Comparison of ENCODE assay signal across 23 cellular contexts in genomic region chr6:142335415-142335814, GRCh38. TPM values are rescaled to one million over a fixed set of nuclear protein-coding genes. Genes with fewer than 3 reads are reported as not detected.
DNase-seq lines count a peak whose midpoint lies in the region; ATAC-seq, FAIRE-seq and TF ChIP-seq lines count a peak whose summit lies in the region.
"Had no signal": no experiment of that assay in that cellular context is flagged by ENCODE, and none has a peak within 500 bp of the region (broad histone marks: within the 10 kb centered on the region; RNA-seq: fewer than 3 reads in every experiment).

No MANE protein-coding gene starts in this region.

- no peaks in the 10 kb centered on the region for H3K27me3 ChIP-seq in Panc1 (ENCODE audit: control insufficient read depth, insufficient read depth, low read length)
- no peaks in the 10 kb centered on the region for H3K27me3 ChIP-seq in right lobe of liver
- no peaks in the 10 kb centered on the region for H3K27me3 ChIP-seq in uterus

- DNase-seq in A549 (ENCODE audit: low read depth in 1 of 2, low spot score in 1 of 2) (no peak), Panc1 (ENCODE audit: low read depth, low spot score) (no peak), left lobe of liver (ENCODE audit: low spot score) (peak; percentile 50), right lobe of liver (peak in 1 of 3 donors; percentile 57), uterus (no peak), amygdala (lab: John Stamatoyannopoulos, UW) (no peak)
- DNase-seq in activated CD4-positive, alpha-beta T cell treated with anti-CD3 and anti-CD28 coated beads, Interleukin-2, amount 10 ng/mL, durations not matched to agents 7 days and 5 days, result no peak
- DNase-seq: 8988T; C1 segment of cervical spinal cord; Calu3; CD4-positive, alpha-beta memory T cell; COR-L47; DMS53; DMS79 treated with DMSO at 0.1 percent for 48 hours; GF-D8; GM23248; H9; HFFc6 had no signal

- no peaks in the 10 kb centered on the region for H3K36me3 Mint-ChIP-seq in activated CD4-positive, alpha-beta T cell treated with anti-CD3 and anti-CD28 coated beads, Interleukin-2, amount 10 ng/mL, durations not matched to agents 7 days and 5 days (ENCODE audit: low read depth)
- H3K36me3 Mint-ChIP-seq: CD4-positive, alpha-beta memory T cell had no signal

- POLR2A ChIA-PET in A549 (lab: Yijun Ruan, JAX), result no interaction called here
- POLR2A ChIA-PET in Panc1 (lab: Charles Lee), result no interaction called here
- POLR2A ChIA-PET in activated CD4-positive, alpha-beta T cell treated with anti-CD3 and anti-CD28 coated beads, Interleukin-2, amount 10 ng/mL, durations not matched to agents 7 days and 5 days (lab: Charles Lee), result no interaction called here

- H3K27ac Mint-ChIP-seq in activated CD4-positive, alpha-beta T cell treated with anti-CD3 and anti-CD28 coated beads, Interleukin-2, amount 10 ng/mL, durations not matched to agents 7 days and 5 days, result no peak overlapping the region
- H3K27ac Mint-ChIP-seq: CD4-positive, alpha-beta memory T cell; H9; HFFc6 had no signal

- in situ Hi-C loops in Panc1 (cut with HindIII; ENCODE audit: low pct_unique_long_range_greater_than_20kb, low sequenced_read_pairs), result no loop called here

- no peak overlapping the region for H3K4me3 Mint-ChIP-seq in activated CD4-positive, alpha-beta T cell treated with anti-CD3 and anti-CD28 coated beads, Interleukin-2, amount 10 ng/mL, durations not matched to agents 7 days and 5 days
- H3K4me3 Mint-ChIP-seq: CD4-positive, alpha-beta memory T cell; H9; HFFc6 had no signal

- H3K4me1 ChIP-seq in A549 (peaks cover 83% of the 10 kb centered on the region), Panc1 (ENCODE audit: control insufficient read depth, insufficient read depth, low read length) (peaks cover 94% of the 10 kb centered on the region), right lobe of liver (peaks cover 0 to 67% (median 22%) of the 10 kb centered on the region in 4 donors), uterus (no peaks in the 10 kb centered on the region)

- no peak for TF ChIP-seq POLR2A in A549 (IDR thresholded peaks at IDR 0.05; ENCODE audit: low read length)
- TF ChIP-seq POLR2A in right lobe of liver (IDR thresholded peaks at IDR 0.05), result no peak
- no peak for TF ChIP-seq POLR2A in uterus (IDR thresholded peaks at IDR 0.05)

- H3K27ac ChIP-seq in A549, result peak overlapping the region; percentile 55 to 82
- H3K27ac ChIP-seq in Panc1 (ENCODE audit: low read length), result peak overlapping the region; percentile 99
- peak overlapping the region in 2 of 3 donors; percentile 76 to 78 for H3K27ac ChIP-seq in right lobe of liver
- no peak overlapping the region for H3K27ac ChIP-seq in uterus
- H3K27ac ChIP-seq: GM23248 had no signal

- no TSS peak for BruUV-seq in Panc1 (replicated peaks; lab: Mats Ljungman, UMichigan)

- peaks cover 5% of the 10 kb centered on the region for H3K27me3 Mint-ChIP-seq in activated CD4-positive, alpha-beta T cell treated with anti-CD3 and anti-CD28 coated beads, Interleukin-2, amount 10 ng/mL, durations not matched to agents 7 days and 5 days

- no peak overlapping the region for H3K4me3 ChIP-seq in A549
- peak overlapping the region in 1 of 2 experiments; percentile 21; a peak in 2 of 4 replicates for H3K4me3 ChIP-seq in Panc1 (ENCODE audit: low read depth in 2 of 2, low read length in 2 of 2)
- H3K4me3 ChIP-seq in right lobe of liver, result peak overlapping the region in 1 of 3 donors; percentile 9
- H3K4me3 ChIP-seq in uterus, result no peak overlapping the region
- H3K4me3 ChIP-seq: GM23248 had no signal

- TF ChIP-seq RAD21 in A549 (conservative IDR thresholded peaks at IDR 0.05 in 1 of 2, IDR thresholded peaks at IDR 0.05 in 1 of 2), result no peak

- H3K9me3 ChIP-seq in A549 (no peaks in the 10 kb centered on the region), Panc1 (ENCODE audit: control insufficient read depth, insufficient read depth, low read depth, low read length) (no peaks in the 10 kb centered on the region), right lobe of liver (no peaks in the 10 kb centered on the region), uterus (no peaks in the 10 kb centered on the region)

- TF ChIP-seq EP300 in A549 (IDR thresholded peaks at IDR 0.05), result no peak

- ATAC-seq in A549 (peak in 1 of 2 experiments; percentile 48; a peak in 2 of 6 replicates), Panc1 (0 out of 2 replicates have a peak, but pooled peaks have one; percentile 14), left lobe of liver (peak; percentile 64), right lobe of liver (peak; percentile 70 to 82 (median 75)), HG03520 (IDR thresholded peaks at IDR 0.05; ENCODE audit: unreplicated experiment) (no peak)
- ATAC-seq: HCT116 had no signal

- H3K4me1 Mint-ChIP-seq in activated CD4-positive, alpha-beta T cell treated with anti-CD3 and anti-CD28 coated beads, Interleukin-2, amount 10 ng/mL, durations not matched to agents 7 days and 5 days, result peaks cover 14% of the 10 kb centered on the region

- WGBS in A549 (ENCODE audit: missing lambda C conversion rate), result 11% methylated on average over 2 of the region's 2 CpGs
- WGBS in right lobe of liver (ENCODE audit: insufficient coverage, low coverage, low lambda C conversion rate, missing lambda C conversion rate), result 23% methylated on average over 2 of the region's 2 CpGs

- peaks cover 2% of the 10 kb centered on the region; the same call in 1 of the 2 replicates for H3K36me3 ChIP-seq in Panc1 (ENCODE audit: control insufficient read depth, insufficient read depth, low read length)
- no peaks in the 10 kb centered on the region for H3K36me3 ChIP-seq in right lobe of liver
- H3K36me3 ChIP-seq in uterus, result no peaks in the 10 kb centered on the region

- peak overlapping the region; percentile 70 for H3K4me2 ChIP-seq in A549

- H3K9me3 Mint-ChIP-seq in activated CD4-positive, alpha-beta T cell treated with anti-CD3 and anti-CD28 coated beads, Interleukin-2, amount 10 ng/mL, durations not matched to agents 7 days and 5 days, result no peaks in the 10 kb centered on the region
- H3K9me3 Mint-ChIP-seq: CD4-positive, alpha-beta memory T cell; H9; HFFc6 had no signal

- CTCF ChIA-PET in A549 (lab: Yijun Ruan, JAX) (no interaction called here), Panc1 (lab: Charles Lee) (interaction anchor here (0.6 kb wide), 1 partner anchor 21 kb away, joined by 5 read pairs; no protein-coding TSS in a partner anchor)
- CTCF ChIA-PET in activated CD4-positive, alpha-beta T cell treated with anti-CD3 and anti-CD28 coated beads, Interleukin-2, amount 10 ng/mL, durations not matched to agents 7 days and 5 days (lab: Charles Lee), result no interaction called here

- intact Hi-C loops in Panc1 (cut with micrococcal nuclease; ENCODE audit: unreplicated experiment) (no loop called here), right lobe of liver (cut with DNase I) (no loop called here), uterus (cut with DNase I; ENCODE audit: low total_unique reads) (no loop called here)

- TF ChIP-seq CTCF in A549 (IDR thresholded peaks at IDR 0.05), result no peak
- TF ChIP-seq CTCF in Panc1 (IDR thresholded peaks at IDR 0.05), result no peak
- no peak for TF ChIP-seq CTCF in right lobe of liver (IDR thresholded peaks at IDR 0.05)
- TF ChIP-seq CTCF in uterus (IDR thresholded peaks at IDR 0.05), result no peak

- no peak for FAIRE-seq in A549 (lab: Jason Lieb, UNC)
- FAIRE-seq: GM12891, GM18507, H1 had no signal

TF ChIP-seq in A549, 52 proteins besides CTCF, POLR2A, EP300 and RAD21:
- TF ChIP-seq EHMT2 (IDR thresholded peaks at IDR 0.05; ENCODE audit: low read depth), result no peak
- TF ChIP-seq CEBPB (IDR thresholded peaks at IDR 0.05), result peak in 1 of 2 experiments; percentile 63; a peak in 2 of 4 replicates
- TF ChIP-seq CBX8 (IDR thresholded peaks at IDR 0.05), result no peak
- no peak for TF ChIP-seq HEYL (CRISPR knock-in tag; IDR thresholded peaks at IDR 0.05)
- no peak for TF ChIP-seq NR3C1 (IDR thresholded peaks at IDR 0.05)
- TF ChIP-seq RNF2 (IDR thresholded peaks at IDR 0.05; ENCODE audit: borderline replicate concordance, low read depth), result no peak
- no peak for TF ChIP-seq KDM1A (IDR thresholded peaks at IDR 0.05; ENCODE audit: low read depth)

RNA-seq across cellular contexts. Expression of gene ADGRG6, which starts 33.6 kb away (rescaled TPM):
- polyA plus RNA-seq in A549 (2011; rRNA removed) (176 and 181 TPM in 2 replicates), A549 (2017; fragmentation: RNase III; extraction: RNeasy Plus Mini Kit Qiagen cat#74134 plus additional on column Dnase treatment) (53.9 to 61.1 TPM (median 55.4 TPM) in 3 replicates)
- polyA plus RNA-seq in A549 (2012; cell fraction: cytosol; rRNA removed), result 34.3 and 35.0 TPM in 2 replicates
- polyA plus RNA-seq in A549 (2012; cell fraction: nucleus; rRNA removed), result 42.9 and 53.7 TPM in 2 replicates
- polyA minus RNA-seq in A549 (2011; rRNA and poly(A)+ RNA removed), result 202 and 259 TPM in 2 replicates
- total RNA-seq in Panc1 (2021; ENCODE audit: unreplicated experiment) (259 TPM), left lobe of liver (84.4 TPM), right lobe of liver (100 to 1,000 TPM in 3 of 6 experiments, 10 to 100 TPM in 3; 49.6 to 114 (median 94.6) TPM), uterus (10 to 100 TPM in 2 of 4 donors, 1 to 10 TPM in 2; 3.6 to 23.8 (median 9.5) TPM)
- 87.8 TPM for polyA plus RNA-seq in Panc1 (2012; ENCODE audit: insufficient read length)
- total RNA-seq in activated CD4-positive, alpha-beta T cell treated with anti-CD3 and anti-CD28 coated beads, Interleukin-2, amount 10 ng/mL, durations not matched to agents 7 days and 5 days, result under 1 TPM; 0.35 to 0.52 TPM
- polyA plus RNA-seq: CD4-positive, alpha-beta memory T cell had no signal

Comparison
In these comparisons a context has a peak if more than half of its experiments do, and no peak if none do; other contexts are left out.
1. H3K27ac ChIP-seq: peak in A549 (2 of 2), Panc1 (single experiment) and right lobe of liver (2 of 3); none in uterus (0 of 2).